16 cellular contexts compared by ENCODE assay signal in the genomic region with DNA sequence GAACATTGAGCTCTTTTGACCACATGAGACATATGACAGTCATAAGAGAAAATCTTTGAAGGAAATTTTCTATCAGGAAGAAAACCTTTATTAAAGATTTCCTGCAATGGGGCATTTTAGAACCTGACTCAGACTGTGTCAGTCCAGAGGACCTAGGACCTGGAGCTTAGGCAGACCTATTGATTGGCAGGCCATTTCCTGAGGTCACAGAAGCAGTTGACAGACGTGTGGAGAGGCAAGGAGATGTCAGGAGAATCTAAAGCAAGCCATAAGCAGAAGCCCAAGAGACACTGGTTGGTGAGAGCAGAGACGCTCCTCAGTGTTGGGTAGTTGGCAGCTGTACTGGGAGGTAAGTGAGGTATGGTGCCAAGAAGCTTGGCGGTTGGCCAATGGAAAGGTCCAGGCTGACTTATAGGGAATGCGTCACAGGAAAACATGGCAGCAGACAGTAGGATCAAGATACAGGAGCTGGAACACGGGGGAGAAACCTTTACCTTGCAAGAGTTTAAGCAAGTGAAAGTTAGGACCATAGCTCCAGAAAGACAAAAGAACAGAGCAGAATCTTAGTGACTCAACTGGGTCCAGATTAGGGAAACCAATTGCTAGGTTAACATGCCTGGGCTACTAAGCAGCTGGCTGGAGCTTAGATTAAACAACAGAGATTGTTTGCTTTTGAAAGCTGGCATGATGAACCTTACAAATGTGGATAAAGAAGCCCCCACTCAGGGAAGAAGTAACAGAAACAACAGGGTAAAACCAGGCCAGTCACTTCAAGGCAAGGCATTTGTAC. TPM values are rescaled to one million over a fixed set of nuclear protein-coding genes. Genes with fewer than 3 reads are reported as not detected.
DNase-seq lines count a peak whose midpoint lies in the region; ATAC-seq, FAIRE-seq and TF ChIP-seq lines count a peak whose summit lies in the region.
"Had no signal": no experiment of that assay in that cellular context is flagged by ENCODE, and none has a peak within 500 bp of the region (broad histone marks: within the 10 kb centered on the region; RNA-seq: fewer than 3 reads in every experiment).

No MANE protein-coding gene starts in this region.

- no peak overlapping the region for H3K27ac ChIP-seq in astrocyte (ENCODE audit: low read depth, low read length)
- H3K27ac ChIP-seq in right cardiac atrium (ENCODE audit: low read length): peak overlapping the region; percentile 21
- H3K27ac ChIP-seq: parathyroid adenoma, SJSA1 had no signal

- no peak overlapping the region for H3K9ac ChIP-seq in astrocyte (ENCODE audit: low read length)
- H3K9ac ChIP-seq: parathyroid adenoma had no signal

- no peaks in the 10 kb centered on the region for H3K27me3 Mint-ChIP-seq in astrocyte (ENCODE audit: low read depth, unreplicated experiment)
- H3K27me3 Mint-ChIP-seq: activated CD8-positive, alpha-beta T cell treated with anti-CD3 and anti-CD28 coated beads for 36 hours had no signal

- H3K36me3 Mint-ChIP-seq in astrocyte (ENCODE audit: low read depth, unreplicated experiment): peaks cover 12% of the 10 kb centered on the region

- peak; percentile 54 for DNase-seq in BE2C
- DNase-seq in NCI-H1092 (lab: John Stamatoyannopoulos, UW): peak; percentile 83
- no peak for DNase-seq in astrocyte (ENCODE audit: low read depth)
- peak; percentile 28 to 45 (median 41) for DNase-seq in right cardiac atrium
- no peak for DNase-seq in stimulated activated CD4-positive, alpha-beta T cell treated with anti-CD3 and anti-CD28 coated beads, Interleukin-1b, Interleukin-23, amount 100 ng/mL, for 48 hours
- DNase-seq: activated CD8-positive, alpha-beta T cell treated with anti-CD3 and anti-CD28 coated beads for 36 hours; effector CD4-positive, alpha-beta T cell; H9; NCI-H2171 had no signal

- peak overlapping the region; percentile 44 for H3K27ac Mint-ChIP-seq in astrocyte (ENCODE audit: unreplicated experiment)
- H3K27ac Mint-ChIP-seq: activated CD8-positive, alpha-beta T cell treated with anti-CD3 and anti-CD28 coated beads for 36 hours; H9 had no signal

- TF ChIP-seq CTCF in BE2C (IDR thresholded peaks at IDR 0.05; ENCODE audit: low read depth, low read length): no peak
- no peak for TF ChIP-seq CTCF in astrocyte (IDR thresholded peaks at IDR 0.05; ENCODE audit: insufficient read depth, low read depth, low read length)

- no peaks in the 10 kb centered on the region for H3K9me3 Mint-ChIP-seq in astrocyte (ENCODE audit: unreplicated experiment)
- H3K9me3 Mint-ChIP-seq: activated CD8-positive, alpha-beta T cell treated with anti-CD3 and anti-CD28 coated beads for 36 hours; H9 had no signal

- H3K4me2 ChIP-seq in astrocyte (ENCODE audit: low read length): no peak overlapping the region

- H2AFZ ChIP-seq in astrocyte (ENCODE audit: low read depth, low read length): peak overlapping the region; percentile 1
- H2AFZ ChIP-seq: parathyroid adenoma had no signal

- H3K36me3 ChIP-seq in BE2C (no peaks in the 10 kb centered on the region), astrocyte (ENCODE audit: insufficient read depth, low read length) (no peaks in the 10 kb centered on the region)
- H3K36me3 ChIP-seq: SJSA1 had no signal

- ATAC-seq in right cardiac atrium (peak; percentile 41 to 60), HG02852 (IDR thresholded peaks at IDR 0.05; ENCODE audit: unreplicated experiment) (no peak), GM21619 (IDR thresholded peaks at IDR 0.05; ENCODE audit: unreplicated experiment) (no peak), GM21447 (IDR thresholded peaks at IDR 0.05; ENCODE audit: unreplicated experiment) (no peak)
- ATAC-seq: activated CD8-positive, alpha-beta T cell treated with anti-CD3 and anti-CD28 coated beads for 36 hours had no signal

- intact Hi-C loops in right cardiac atrium (cut with DNase I): loop anchor here in 1 of 4 donors (10.0 kb wide), 1 partner anchor 409 kb away; no protein-coding TSS in a partner anchor

- H3K27me3 ChIP-seq in BE2C (no peaks in the 10 kb centered on the region), astrocyte (ENCODE audit: insufficient read depth, low read length) (no peaks in the 10 kb centered on the region), right cardiac atrium (ENCODE audit: control insufficient read depth, insufficient read depth) (no peaks in the 10 kb centered on the region)
- H3K27me3 ChIP-seq: SJSA1 had no signal

- H3K4me1 Mint-ChIP-seq in astrocyte (ENCODE audit: low read depth, unreplicated experiment): peaks cover 8% of the 10 kb centered on the region
- H3K4me1 Mint-ChIP-seq: H9 had no signal

- H3K9me3 ChIP-seq in BE2C (no peaks in the 10 kb centered on the region), astrocyte (ENCODE audit: insufficient read depth, low read depth, low read length) (no peaks in the 10 kb centered on the region), right cardiac atrium (ENCODE audit: control insufficient read depth, low read length) (no peaks in the 10 kb centered on the region)
- H3K9me3 ChIP-seq: SJSA1 had no signal

- WGBS in right cardiac atrium: 73% methylated on average over 5 of the region's 5 CpGs

- H4K20me1 ChIP-seq in astrocyte (ENCODE audit: insufficient read depth, low read length): no peaks in the 10 kb centered on the region

- no peak for FAIRE-seq in astrocyte (lab: Jason Lieb, UNC)
- FAIRE-seq: islet of Langerhans, TTC549 had no signal

- H3K4me1 ChIP-seq in BE2C (peaks cover 7% of the 10 kb centered on the region), astrocyte (ENCODE audit: insufficient read depth, low read length) (no peaks in the 10 kb centered on the region), right cardiac atrium (ENCODE audit: control insufficient read depth, insufficient read depth, low read length) (no peaks in the 10 kb centered on the region)
- H3K4me1 ChIP-seq: parathyroid adenoma, SJSA1 had no signal

- H3K4me3 ChIP-seq in BE2C (ENCODE audit: low read depth, low read length) (no peak overlapping the region), astrocyte (ENCODE audit: insufficient read depth, low read depth, low read length) (no peak overlapping the region), right cardiac atrium (ENCODE audit: low read length) (no peak overlapping the region)
- H3K4me3 ChIP-seq: SJSA1 had no signal

- H3K4me3 Mint-ChIP-seq in astrocyte (ENCODE audit: unreplicated experiment): no peak overlapping the region
- H3K4me3 Mint-ChIP-seq: activated CD8-positive, alpha-beta T cell treated with anti-CD3 and anti-CD28 coated beads for 36 hours; H9 had no signal

- H3K79me2 ChIP-seq in astrocyte (ENCODE audit: insufficient read depth, low read length): no peaks in the 10 kb centered on the region
- H3K79me2 ChIP-seq: parathyroid adenoma had no signal

RNA-seq across cellular contexts. Expression of a gene that starts 18.6 kb away (rescaled TPM):
- 5.5 TPM for polyA plus RNA-seq in BE2C (2012; ENCODE audit: insufficient read depth, insufficient read length, low read depth)
- total RNA-seq in astrocyte (498 and 551 TPM in 2 replicates), right cardiac atrium (1,000 to 10,000 TPM in 1 of 4 donors, 100 to 1,000 TPM in 3; 625 to 1,069 (median 728) TPM)
- 233 TPM for polyA plus RNA-seq in right cardiac atrium

RNA-seq across cellular contexts. Expression of a gene that starts 35.1 kb away (rescaled TPM):
- polyA plus RNA-seq in BE2C (2012; ENCODE audit: insufficient read depth, insufficient read length, low read depth): 1.3 TPM
- 90.9 and 91.8 TPM in 2 replicates for total RNA-seq in astrocyte
- 10 to 100 TPM in 1 of 4 donors, 1 to 10 TPM in 3; 8.2 to 10.5 (median 8.8) TPM for total RNA-seq in right cardiac atrium
- 6.1 TPM for polyA plus RNA-seq in right cardiac atrium

Comparison
In these comparisons a context has a peak if more than half of its experiments do, and no peak if none do; other contexts are left out.
1. DNase-seq: peak in BE2C (single experiment), NCI-H1092 (single experiment) and right cardiac atrium (3 of 3); none in astrocyte (single experiment) and stimulated activated CD4-positive, alpha-beta T cell treated with anti-CD3 and anti-CD28 coated beads, Interleukin-1b, Interleukin-23, amount 100 ng/mL, for 48 hours (single experiment).
2. ATAC-seq: peak in right cardiac atrium (2 of 2); none in HG02852 (single experiment), GM21619 (single experiment) and GM21447 (single experiment).